In the genomic region with DNA sequence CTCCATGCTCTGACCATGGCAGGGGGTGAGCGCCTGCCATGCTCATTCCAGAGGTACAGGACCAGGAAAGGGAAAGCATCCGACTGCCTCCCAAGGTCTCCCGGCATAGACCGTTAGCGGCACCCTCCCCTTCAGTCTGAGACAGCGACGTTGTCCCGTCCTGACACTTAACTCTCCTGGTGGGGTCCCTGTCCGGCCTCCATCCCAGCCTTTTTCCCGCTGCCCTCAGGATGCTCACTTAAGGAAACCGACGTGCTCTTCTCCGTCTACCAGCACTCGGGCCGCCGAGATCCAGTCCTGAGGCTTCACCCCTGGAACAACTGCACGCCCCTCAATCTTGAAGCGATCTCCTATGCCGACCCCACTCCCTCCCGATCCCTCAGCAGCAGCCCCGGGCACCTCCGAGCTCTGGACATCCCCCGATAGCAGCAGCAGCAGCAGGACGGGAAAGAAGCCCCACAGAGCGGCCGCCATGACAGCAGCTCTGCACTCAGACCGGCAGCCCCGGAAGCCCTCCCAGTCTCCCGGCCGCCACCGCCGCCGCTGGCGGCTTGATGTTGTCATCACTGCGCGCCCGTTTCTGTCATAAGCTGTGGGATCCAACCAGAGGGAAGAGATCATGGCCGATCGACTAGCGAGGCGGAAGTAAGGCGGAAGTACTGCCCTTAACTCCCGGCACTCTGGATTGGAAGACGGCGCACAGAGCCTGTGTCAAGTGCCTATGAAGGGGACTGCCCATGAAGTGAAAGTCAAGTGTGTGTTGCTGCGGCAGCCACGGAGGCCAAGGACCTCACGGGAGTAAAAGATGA, we compare ENCODE assay signal across 8 cellular contexts. TPM values are rescaled to one million over a fixed set of nuclear protein-coding genes. Genes with fewer than 3 reads are reported as not detected.
DNase-seq lines count a peak whose midpoint lies in the region; ATAC-seq, FAIRE-seq and TF ChIP-seq lines count a peak whose summit lies in the region.

A gene (minus strand): TSS at position 497 of the 809 bp plus-strand sequence. CDS start 23 bp downstream, at position 474.
A gene (plus strand): TSS at position 718 of the 809 bp plus-strand sequence. CDS start 449 bp downstream, outside the sequence.

- H3K4me3 ChIP-seq in H1 (ENCODE audit: extremely low read depth in 1 of 4, insufficient read depth in 2 of 4, low read depth in 3 of 4, low read length in 4 of 4) = peak within 1 kb of the TSS; percentile 84 to 100 (median 98)

- peak within 1 kb of the TSS; percentile 67 for H2BK5ac ChIP-seq in H1 (ENCODE audit: low read depth, low read length)

- 3% methylated on average over 48 of the region's 48 CpGs; no CpG with 5 or more reads in 1 of the 2 experiments for WGBS in H1 (ENCODE audit: extremely low coverage in 1 of 2, insufficient coverage in 1 of 2, insufficient read length in 1 of 2, insufficient replicate concordance in 2 of 2, low coverage in 1 of 2, low lambda C conversion rate in 2 of 2, missing lambda C conversion rate in 1 of 2), 2 experiments

- no peak within 1 kb of the TSS for H2BK120ac ChIP-seq in H1 (replicated peaks; ENCODE audit: low read depth, low read length)

- peak within 1 kb of the TSS; percentile 31 for H4K5ac ChIP-seq in H1 (ENCODE audit: insufficient read length, low read depth, low read length)

- CTCF ChIA-PET in H1 (lab: Charles Lee; ENCODE audit: partially characterized antibody) = interaction anchor here (0.6 to 1.2 kb wide), 7 partner anchors 8 to 722 kb away, joined by 3 to 7 read pairs (median 4); no protein-coding TSS in a partner anchor

- H3K9ac ChIP-seq in H1 (replicated peaks in 1 of 4; ENCODE audit: extremely low read depth in 1 of 4, low read depth in 3 of 4, low read length in 3 of 4) = peak within 1 kb of the TSS; percentile 88 to 92 (median 90)

- peak within 1 kb of the TSS; percentile 99 for H3K27ac Mint-ChIP-seq in memory B cell

- 0 out of 2 replicates have a peak within 1 kb of the TSS, but pooled peaks have one; percentile 23 for H2BK12ac ChIP-seq in H1 (ENCODE audit: low read depth, low read length)

- H2AK5ac ChIP-seq in H1 (ENCODE audit: low read depth, low read length) = no peak within 1 kb of the TSS

- H3K4ac ChIP-seq in H1 (replicated peaks; ENCODE audit: insufficient read length, low read depth, low read length) = no peak within 1 kb of the TSS

- H3K4me1 Mint-ChIP-seq in memory B cell = peaks cover 11% of the 10 kb centered on the region

- H3K4me3 Mint-ChIP-seq in memory B cell = peak within 1 kb of the TSS; percentile 95

- TF ChIP-seq RAD21 in H1 (IDR thresholded peaks at IDR 0.05 in 1 of 2, conservative IDR thresholded peaks at IDR 0.05 in 1 of 2; ENCODE audit: low read depth in 2 of 2, low read length in 2 of 2) = no peak; a peak in 1 of 4 replicates

- no peak within 1 kb of the TSS for H4K91ac ChIP-seq in H1 (replicated peaks; ENCODE audit: insufficient read length, low read length)

- H2BK20ac ChIP-seq in H1 (ENCODE audit: low read length) = no peak within 1 kb of the TSS

- peak; percentile 98 for ATAC-seq in GM21390 (IDR thresholded peaks at IDR 0.05; ENCODE audit: unreplicated experiment)
- ATAC-seq in memory B cell (ENCODE audit: low read depth) = peak; percentile 95

- peak within 1 kb of the TSS; percentile 98 for H4K8ac ChIP-seq in H1 (ENCODE audit: extremely low read depth, insufficient read depth, low read length)

- TF ChIP-seq EP300 in H1 (IDR thresholded peaks at IDR 0.05; ENCODE audit: borderline replicate concordance in 1 of 2, low read depth in 2 of 2, low read length in 2 of 2) = no peak

- no peaks in the 10 kb centered on the region for H3K9me3 ChIP-seq in H1 (ENCODE audit: insufficient read depth in 2 of 2, low read depth in 1 of 2, low read length in 1 of 2)

- no peaks in the 10 kb centered on the region for H3K27me3 ChIP-seq in H1 (replicated peaks in 1 of 4; ENCODE audit: control insufficient read depth in 3 of 4, extremely low read depth in 1 of 4, insufficient read depth in 3 of 4, low read length in 3 of 4)

- peaks cover 0 to 4% (median 0%) of the 10 kb centered on the region in 4 experiments; a peak in 2 of 7 replicates for H3K4me1 ChIP-seq in H1 (replicated peaks in 1 of 4; ENCODE audit: control insufficient read depth in 3 of 4, insufficient read depth in 4 of 4, low read length in 3 of 4)

- FAIRE-seq in H1 (lab: Jason Lieb, UNC) = peak; percentile 91

- peak within 1 kb of the TSS; percentile 25; the same call in 1 of the 2 replicates for H3K18ac ChIP-seq in H1 (ENCODE audit: extremely low read depth, low read length)

- H3K36me3 Mint-ChIP-seq in memory B cell = peaks cover 10% of the 10 kb centered on the region

- H2AFZ ChIP-seq in H1 (ENCODE audit: low read length) = peak within 1 kb of the TSS; percentile 95

- no peak within 1 kb of the TSS for H3K23ac ChIP-seq in H1 (ENCODE audit: insufficient read length)

- in situ Hi-C loops in Caki2 (cut with HindIII; ENCODE audit: low pct_unique_long_range_greater_than_20kb, low sequenced_read_pairs) = no loop called here

- no peak within 1 kb of the TSS for H2BK15ac ChIP-seq in H1 (ENCODE audit: low read length)

- POLR2A ChIA-PET in H1 (lab: Charles Lee; ENCODE audit: partially characterized antibody) = interaction anchor here (0.6 to 2.2 kb wide), 6 partner anchors 9 to 344 kb away, joined by 3 to 10 read pairs (median 4); a partner anchor contains a TSS

- peak; percentile 36 to 90 for TF ChIP-seq POLR2A in H1 (IDR thresholded peaks at IDR 0.05; ENCODE audit: control extremely low read depth in 1 of 2, low read depth in 2 of 2, low read length in 2 of 2)

- no peaks in the 10 kb centered on the region for H4K20me1 ChIP-seq in H1 (replicated peaks in 1 of 2; ENCODE audit: control insufficient read depth in 1 of 2, insufficient read depth in 2 of 2, low read length in 2 of 2)

- DNase-seq in Caki2 (ENCODE audit: low read depth) = peak; percentile 96
- peak; percentile 15 to 98 (median 96) for DNase-seq in HUDEP-2 (lab: John Stamatoyannopoulos, UW; ENCODE audit: unreplicated experiment in 76 of 76)
- peak; percentile 98 for DNase-seq in NOMO-1 treated with dmso at 0.1 percent for 144 hours (lab: John Stamatoyannopoulos, UW; ENCODE audit: unreplicated experiment)
- DNase-seq in activated CD8-positive, alpha-beta memory T cell treated with anti-CD3 and anti-CD28 coated beads, Interleukin-2, amount 50 U/mL, for 1 hour (ENCODE audit: extremely low read depth) = peak; percentile 97
- DNase-seq in H1 (ENCODE audit: low read depth in 1 of 2, low spot score in 2 of 2) = peak; percentile 93 to 99
- peak; percentile 98 to 99 for DNase-seq in memory B cell (ENCODE audit: low spot score in 2 of 2)
- DNase-seq in stimulated activated CD8-positive, alpha-beta memory T cell treated with anti-CD3 and anti-CD28 coated beads, Interleukin-12 subunit alpha, Interleukin-12 subunit beta, amount 100 ng/mL, for 1 hour (ENCODE audit: low read depth) = peak; percentile 99

- no peak within 1 kb of the TSS for H3K14ac ChIP-seq in H1 (ENCODE audit: insufficient read length)

- no peaks in the 10 kb centered on the region for H3K27me3 Mint-ChIP-seq in memory B cell

- no peaks in the 10 kb centered on the region for H3K9me3 Mint-ChIP-seq in memory B cell

- TF ChIP-seq CTCF in H1 (IDR thresholded peaks at IDR 0.05; ENCODE audit: control extremely low read depth in 1 of 3, insufficient read depth in 1 of 3, low read depth in 1 of 3, low read length in 3 of 3) = no peak

- H3K27ac ChIP-seq in H1 (ENCODE audit: low read depth, low read length) = peak within 1 kb of the TSS; percentile 83

- peak within 1 kb of the TSS; percentile 77 to 93 for H3K4me2 ChIP-seq in H1 (ENCODE audit: insufficient read depth in 1 of 2, low read depth in 2 of 2, low read length in 2 of 2)

- H3K36me3 ChIP-seq in H1 (ENCODE audit: control insufficient read depth in 2 of 4, insufficient read depth in 4 of 4, low read length in 3 of 4) = no peaks in the 10 kb centered on the region

- no peaks in the 10 kb centered on the region for H3K79me1 ChIP-seq in H1 (ENCODE audit: low read depth, low read length)

- H3K79me2 ChIP-seq in H1 (ENCODE audit: control insufficient read depth in 1 of 2, insufficient read depth in 2 of 2, low read length in 2 of 2) = peaks cover 0 to 35% of the 10 kb centered on the region in 2 experiments; a peak in 2 of 4 replicates

- peak within 1 kb of the TSS; percentile 63 for H3K56ac ChIP-seq in H1 (replicated peaks; ENCODE audit: insufficient read length, low read depth, low read length)

- H3K23me2 ChIP-seq in H1 (ENCODE audit: low read depth, low read length) = peaks cover 8% of the 10 kb centered on the region

TF ChIP-seq in H1, 55 proteins besides CTCF, POLR2A, EP300 and RAD21 (continues in another document):
- peak; percentile 63; the same call in 1 of the 2 replicates for TF ChIP-seq BRCA1 (IDR thresholded peaks at IDR 0.05; ENCODE audit: low read depth, low read length)
- TF ChIP-seq CEBPB (IDR thresholded peaks at IDR 0.05; ENCODE audit: low read depth, low read length) = no peak
- peak; percentile 92 for TF ChIP-seq EGR1 (IDR thresholded peaks at IDR 0.05; ENCODE audit: borderline replicate concordance, low read depth, low read length)
- TF ChIP-seq KDM4A (IDR thresholded peaks at IDR 0.05; ENCODE audit: low read depth, low read length, severe bottlenecking) = peak; percentile 86

RNA-seq across cellular contexts. Expression of the first gene that starts in this region (rescaled TPM):
- total RNA-seq in Caki2 (2014; rRNA removed; shearing (Covaris generic); ENCODE audit: low replicate concordance) = 37.4 and 51.1 TPM in 2 replicates
- 39.0 TPM in 2 replicates for total RNA-seq in H1 (2021; fragmentation: NEBNext Ultra II Directional; extraction: Animal tissue kit (Norgen Biotek cat#: 25700))
- 15.5 and 29.0 TPM in 2 replicates for polyA plus RNA-seq in H1 (2011; rRNA removed)
- 28.9 TPM for polyA plus RNA-seq in H1 (2011; cell fraction: cytosol; rRNA removed)
- polyA plus RNA-seq in H1 (2011; cell fraction: nucleus; rRNA removed) = 12.7 TPM
- 38.1 to 44.4 TPM (median 40.7 TPM) in 4 replicates for polyA plus RNA-seq in H1 (2012, experiment 1 of 2)
- 19.3 TPM for polyA plus RNA-seq in H1 (2012, experiment 2 of 2)
- 59.6 TPM for polyA plus RNA-seq in H1 (2013, experiment 1 of 2)
- 71.9 TPM for polyA plus RNA-seq in H1 (2013, experiment 2 of 2)
- polyA minus RNA-seq in H1 (2011; rRNA and poly(A)+ RNA removed) = 10.9 and 13.2 TPM in 2 replicates
- 5.7 TPM for polyA minus RNA-seq in H1 (2011; cell fraction: cytosol; rRNA and poly(A)+ RNA removed)
- 10.4 TPM for polyA minus RNA-seq in H1 (2011; cell fraction: nucleus; rRNA and poly(A)+ RNA removed)

RNA-seq across cellular contexts. Expression of the second gene that starts in this region (rescaled TPM):
- 0.35 and 0.88 TPM in 2 replicates for total RNA-seq in Caki2 (2014; rRNA removed; shearing (Covaris generic); ENCODE audit: low replicate concordance)
- 0.76 and 0.99 TPM in 2 replicates for total RNA-seq in H1 (2021; fragmentation: NEBNext Ultra II Directional; extraction: Animal tissue kit (Norgen Biotek cat#: 25700))
- 0.44 and 0.68 TPM in 2 replicates for polyA plus RNA-seq in H1 (2011; rRNA removed)
- polyA plus RNA-seq in H1 (2011; cell fraction: cytosol; rRNA removed) = 0.81 TPM
- 0.53 TPM for polyA plus RNA-seq in H1 (2011; cell fraction: nucleus; rRNA removed)
- 0.73 to 1.3 TPM (median 0.84 TPM) in 4 replicates for polyA plus RNA-seq in H1 (2012, experiment 1 of 2)
- polyA plus RNA-seq in H1 (2012, experiment 2 of 2) = 0.08 TPM
- polyA plus RNA-seq in H1 (2013, experiment 1 of 2) = 1.0 TPM
- 0.92 TPM for polyA plus RNA-seq in H1 (2013, experiment 2 of 2)
- 1.2 and 2.1 TPM in 2 replicates for polyA minus RNA-seq in H1 (2011; rRNA and poly(A)+ RNA removed)
- polyA minus RNA-seq in H1 (2011; cell fraction: cytosol; rRNA and poly(A)+ RNA removed) = 1.0 TPM
- polyA minus RNA-seq in H1 (2011; cell fraction: nucleus; rRNA and poly(A)+ RNA removed) = 1.7 TPM

Comparison
In these comparisons a context has a peak if more than half of its experiments do, and no peak if none do; other contexts are left out.
1. Peak in every context shown above with its lines: DNase-seq, ATAC-seq, H3K4me3 ChIP-seq and H3K27ac ChIP-seq.